ENCODE assay signal across 18 cellular contexts in genomic region chr4:34108456-34108855, GRCh38.
DNase-seq lines count a peak whose midpoint lies in the region; ATAC-seq and TF ChIP-seq lines count a peak whose summit lies in the region.
"Had no signal": no experiment of that assay in that cellular context is flagged by ENCODE, and none has a peak within 500 bp of the region (broad histone marks: within the 10 kb centered on the region; RNA-seq: fewer than 3 reads in every experiment).

No MANE protein-coding gene starts in this region.

- no peak overlapping the region for H3K4me3 Mint-ChIP-seq in activated CD8-positive, alpha-beta T cell treated with anti-CD3 and anti-CD28 coated beads for 36 hours
- H3K4me3 Mint-ChIP-seq in stimulated activated memory B cell treated with anti-CD40 and anti-IgM and Interleukin-4, amounts not matched to agents 10 μg/mL and 1 μg/mL and 100 μg/mL, for 72 hours: no peak overlapping the region
- H3K4me3 Mint-ChIP-seq: activated T-helper 17 cell treated with anti-CD3 and anti-CD28 coated beads, Interleukin-2, amount 50 U/mL, for 72 hours; endodermal cell; neural progenitor cell had no signal

- TF ChIP-seq CTCF in activated CD8-positive, alpha-beta T cell treated with anti-CD3 and anti-CD28 coated beads for 36 hours (IDR thresholded peaks at IDR 0.05): no peak
- no peak for TF ChIP-seq CTCF in GM10248 (IDR thresholded peaks at IDR 0.05; ENCODE audit: control extremely low read depth, extremely low read depth, low read depth, missing control alignments)

- CTCF ChIA-PET in activated CD8-positive, alpha-beta T cell treated with anti-CD3 and anti-CD28 coated beads for 36 hours (lab: Charles Lee): no interaction called here
- CTCF ChIA-PET in GM10248 (lab: Yijun Ruan, JAX): no interaction called here

- no peaks in the 10 kb centered on the region for H3K27me3 Mint-ChIP-seq in activated CD8-positive, alpha-beta T cell treated with anti-CD3 and anti-CD28 coated beads for 36 hours
- H3K27me3 Mint-ChIP-seq in stimulated activated memory B cell treated with anti-CD40 and anti-IgM and Interleukin-4, amounts not matched to agents 10 μg/mL and 1 μg/mL and 100 μg/mL, for 72 hours: no peaks in the 10 kb centered on the region
- H3K27me3 Mint-ChIP-seq: activated T-helper 17 cell treated with anti-CD3 and anti-CD28 coated beads, Interleukin-2, amount 50 U/mL, for 72 hours had no signal

- no peaks in the 10 kb centered on the region for H3K4me1 Mint-ChIP-seq in activated CD8-positive, alpha-beta T cell treated with anti-CD3 and anti-CD28 coated beads for 36 hours (ENCODE audit: low read depth)
- no peaks in the 10 kb centered on the region for H3K4me1 Mint-ChIP-seq in stimulated activated memory B cell treated with anti-CD40 and anti-IgM and Interleukin-4, amounts not matched to agents 10 μg/mL and 1 μg/mL and 100 μg/mL, for 72 hours
- H3K4me1 Mint-ChIP-seq: activated T-helper 17 cell treated with anti-CD3 and anti-CD28 coated beads, Interleukin-2, amount 50 U/mL, for 72 hours; endodermal cell had no signal

- intact Hi-C loops in activated CD8-positive, alpha-beta T cell treated with anti-CD3 and anti-CD28 coated beads for 36 hours (cut with micrococcal nuclease): no loop called here

- no peak for ATAC-seq in activated CD8-positive, alpha-beta T cell treated with anti-CD3 and anti-CD28 coated beads for 36 hours
- no peak for ATAC-seq in stimulated activated memory B cell treated with anti-CD40 and anti-IgM and Interleukin-4, amounts not matched to agents 10 μg/mL and 1 μg/mL and 100 μg/mL, for 72 hours
- no peak for ATAC-seq in HG02759 (IDR thresholded peaks at IDR 0.05; ENCODE audit: unreplicated experiment)
- ATAC-seq: activated T-helper 17 cell treated with anti-CD3 and anti-CD28 coated beads, Interleukin-2, amount 50 U/mL, for 72 hours; gastrocnemius medialis; left lobe of liver had no signal

- no peak overlapping the region for H3K27ac Mint-ChIP-seq in activated CD8-positive, alpha-beta T cell treated with anti-CD3 and anti-CD28 coated beads for 36 hours
- no peak overlapping the region for H3K27ac Mint-ChIP-seq in stimulated activated memory B cell treated with anti-CD40 and anti-IgM and Interleukin-4, amounts not matched to agents 10 μg/mL and 1 μg/mL and 100 μg/mL, for 72 hours
- H3K27ac Mint-ChIP-seq: activated T-helper 17 cell treated with anti-CD3 and anti-CD28 coated beads, Interleukin-2, amount 50 U/mL, for 72 hours; endodermal cell; neural progenitor cell had no signal

- no peaks in the 10 kb centered on the region for H3K36me3 Mint-ChIP-seq in activated CD8-positive, alpha-beta T cell treated with anti-CD3 and anti-CD28 coated beads for 36 hours (ENCODE audit: low read depth)
- H3K36me3 Mint-ChIP-seq in stimulated activated memory B cell treated with anti-CD40 and anti-IgM and Interleukin-4, amounts not matched to agents 10 μg/mL and 1 μg/mL and 100 μg/mL, for 72 hours: no peaks in the 10 kb centered on the region
- H3K36me3 Mint-ChIP-seq: neural progenitor cell had no signal

- H3K9me3 Mint-ChIP-seq in activated CD8-positive, alpha-beta T cell treated with anti-CD3 and anti-CD28 coated beads for 36 hours: peaks cover 1% of the 10 kb centered on the region
- H3K9me3 Mint-ChIP-seq in stimulated activated memory B cell treated with anti-CD40 and anti-IgM and Interleukin-4, amounts not matched to agents 10 μg/mL and 1 μg/mL and 100 μg/mL, for 72 hours: no peaks in the 10 kb centered on the region
- H3K9me3 Mint-ChIP-seq: endodermal cell, neural progenitor cell had no signal

- DNase-seq in SIG-M5 treated with dmso at 0.1 percent for 504 hours (lab: John Stamatoyannopoulos, UW; ENCODE audit: unreplicated experiment) (peak; percentile 51), SIG-M5 (lab: John Stamatoyannopoulos, UW) (no peak), amniotic epithelial cell (ENCODE audit: low read depth) (peak; percentile 90), fibroblast of the conjunctiva (ENCODE audit: low read depth) (peak; percentile 21), GM10248 (ENCODE audit: extremely low spot score) (no peak)
- DNase-seq in activated CD8-positive, alpha-beta T cell treated with anti-CD3 and anti-CD28 coated beads for 36 hours: no peak
- DNase-seq: activated CD4-positive, CD25-positive, alpha-beta regulatory T cell treated with anti-CD3 and anti-CD28 coated beads, Interleukin-2, amount 50 U/mL, for 72 hours; DMS153; endodermal cell; gastrocnemius medialis; NCI-H1092; NCI-H2081 treated with DMSO at 0.1 percent for 48 hours; NCI-H526 had no signal

- POLR2A ChIA-PET in activated CD8-positive, alpha-beta T cell treated with anti-CD3 and anti-CD28 coated beads for 36 hours (lab: Charles Lee): no interaction called here
- POLR2A ChIA-PET in GM10248 (lab: Yijun Ruan, JAX): no interaction called here

Comparison
In these comparisons a context has a peak if more than half of its experiments do, and no peak if none do; other contexts are left out.
1. DNase-seq: peak in SIG-M5 treated with dmso at 0.1 percent for 504 hours (single experiment), amniotic epithelial cell (single experiment) and fibroblast of the conjunctiva (single experiment); none in SIG-M5 (single experiment), activated CD8-positive, alpha-beta T cell treated with anti-CD3 and anti-CD28 coated beads for 36 hours (single experiment) and GM10248 (single experiment).